8 cellular contexts compared by ENCODE assay signal in genomic region chr22:23218053-23218866, GRCh38. TPM values are rescaled to one million over a fixed set of nuclear protein-coding genes. Genes with fewer than 3 reads are reported as not detected.
DNase-seq lines count a peak whose midpoint lies in the region; ATAC-seq, FAIRE-seq and TF ChIP-seq lines count a peak whose summit lies in the region.

No MANE protein-coding gene starts in this region.

- no peak for DNase-seq in H9
- no peak for DNase-seq in WERI-Rb-1
- DNase-seq in right atrium auricular region (ENCODE audit: low spot score) = no peak
- no peak for DNase-seq in glomerular visceral epithelial cell (ENCODE audit: extremely low spot score)
- DNase-seq in H54 (ENCODE audit: insufficient read length, low spot score) = no peak
- DNase-seq in dermis blood vessel endothelial cell = no peak

- no peak for TF ChIP-seq CTCF in H9 (conservative IDR thresholded peaks at IDR 0.05)
- no peak for TF ChIP-seq CTCF in WERI-Rb-1 (IDR thresholded peaks at IDR 0.05; ENCODE audit: low read depth, low read length)
- no peak for TF ChIP-seq CTCF in right atrium auricular region (IDR thresholded peaks at IDR 0.05)

- H3K79me2 ChIP-seq in H9 (ENCODE audit: insufficient read depth, low read length) = peaks cover 67% of the 10 kb centered on the region

- peaks cover 22% of the 10 kb centered on the region for H3K79me1 ChIP-seq in H9 (ENCODE audit: insufficient read depth, low read depth, low read length, poor library complexity, severe bottlenecking)

- WGBS in H9 (ENCODE audit: extremely low coverage, insufficient read length, low lambda C conversion rate) = no CpG with 5 or more reads among the region's 12 CpGs

- no peak overlapping the region for H2BK120ac ChIP-seq in H9 (ENCODE audit: low read depth, low read length, poor library complexity, severe bottlenecking)

- no peak overlapping the region for H3K9ac ChIP-seq in H9 (ENCODE audit: extremely low read depth, insufficient read length, low read length)
- peak overlapping the region in 2 of 3 donors; percentile 3 to 21 for H3K9ac ChIP-seq in skeletal muscle tissue (ENCODE audit: low read depth in 1 of 3, low read length in 3 of 3)

- no peaks in the 10 kb centered on the region for H3K23me2 ChIP-seq in H9 (ENCODE audit: insufficient read length, low read depth, low read length, poor library complexity, severe bottlenecking)

- ATAC-seq in HG03135 (IDR thresholded peaks at IDR 0.05; ENCODE audit: unreplicated experiment) = no peak

- H4K20me1 ChIP-seq in H9 (ENCODE audit: control insufficient read depth, insufficient read depth, insufficient read length) = no peaks in the 10 kb centered on the region

- no peak overlapping the region for H4K8ac ChIP-seq in H9 (replicated peaks; ENCODE audit: insufficient read length, low read depth, low read length)

- H3K4me3 ChIP-seq in WERI-Rb-1 (ENCODE audit: low read depth, low read length) (no peak overlapping the region), right atrium auricular region (no peak overlapping the region), skeletal muscle tissue (ENCODE audit: low read length in 3 of 3) (no peak overlapping the region)

- no peaks in the 10 kb centered on the region for H3K9me3 Mint-ChIP-seq in H9

- no peak overlapping the region for H3K4ac ChIP-seq in H9 (ENCODE audit: low read depth, low read length)

- peak overlapping the region; percentile 29 for H3K18ac ChIP-seq in H9 (ENCODE audit: insufficient read length, low read depth, low read length)

- no peak overlapping the region for H3K4me2 ChIP-seq in H9 (ENCODE audit: insufficient read depth, insufficient read length, low read length)

- FAIRE-seq in H54 (lab: Jason Lieb, UNC) = no peak

- H3K4me1 Mint-ChIP-seq in H9 = peaks cover 79 to 83% of the 10 kb centered on the region in 2 experiments

- no peak overlapping the region for H4K91ac ChIP-seq in H9 (ENCODE audit: insufficient read length, low read depth, low read length)

- no peak overlapping the region for H3T11ph ChIP-seq in H9 (ENCODE audit: low read length)

- H3K14ac ChIP-seq in H9 (ENCODE audit: insufficient read depth, low read length) = no peak overlapping the region; the same call in 1 of the 2 replicates

- H2BK15ac ChIP-seq in H9 (ENCODE audit: low read depth, low read length) = no peak overlapping the region

- no peaks in the 10 kb centered on the region for H3K9me3 ChIP-seq in H9 (ENCODE audit: control insufficient read depth, low read depth, low read length)
- no peaks in the 10 kb centered on the region for H3K9me3 ChIP-seq in WERI-Rb-1 (ENCODE audit: severe bottlenecking)
- H3K9me3 ChIP-seq in right atrium auricular region = no peaks in the 10 kb centered on the region
- H3K9me3 ChIP-seq in skeletal muscle tissue (ENCODE audit: control insufficient read depth in 3 of 3, low read length in 3 of 3) = no peaks in the 10 kb centered on the region

- H3K27ac ChIP-seq in H9 (ENCODE audit: insufficient read length, low read depth, low read length) (no peak overlapping the region), WERI-Rb-1 (peak overlapping the region; percentile 57), right atrium auricular region (peak overlapping the region; percentile 23 to 28), skeletal muscle tissue (ENCODE audit: low read depth, low read length) (peak overlapping the region; percentile 76)

- no peaks in the 10 kb centered on the region for H3K27me3 Mint-ChIP-seq in H9 (ENCODE audit: low read depth)

- no peak overlapping the region for H2AFZ ChIP-seq in H9 (ENCODE audit: low read length)

- no peak overlapping the region for H2AK5ac ChIP-seq in H9 (ENCODE audit: insufficient read length, low read length)

- TF ChIP-seq POLR2A in H54 (IDR thresholded peaks at IDR 0.05; ENCODE audit: low read depth, low read length) = no peak

- peak overlapping the region in 1 of 2 experiments; percentile 59; a peak in 2 of 5 replicates for H3K4me3 Mint-ChIP-seq in H9

- H3K36me3 Mint-ChIP-seq in H9 (ENCODE audit: insufficient read depth in 1 of 3, low read depth in 3 of 3) = no peaks in the 10 kb centered on the region; a peak in 1 of 7 replicates

- H3K36me3 ChIP-seq in WERI-Rb-1 (peaks cover 6% of the 10 kb centered on the region; the same call in 1 of the 2 replicates), right atrium auricular region (no peaks in the 10 kb centered on the region), skeletal muscle tissue (ENCODE audit: control insufficient read depth in 3 of 3, insufficient read depth in 3 of 3, low read length in 3 of 3) (no peaks in the 10 kb centered on the region)

- no peak overlapping the region for H4K5ac ChIP-seq in H9 (ENCODE audit: insufficient read length, low read depth, low read length)

- no peak overlapping the region for H2BK5ac ChIP-seq in H9 (ENCODE audit: insufficient read length, low read length)

- no peak overlapping the region for H2BK12ac ChIP-seq in H9 (ENCODE audit: insufficient read length, low read depth, low read length)

- H2BK20ac ChIP-seq in H9 (ENCODE audit: low read depth, low read length, poor library complexity, severe bottlenecking) = no peak overlapping the region

- H3K23ac ChIP-seq in H9 (ENCODE audit: insufficient read length, low read depth, low read length) = no peak overlapping the region

- H3K4me1 ChIP-seq in H9 (ENCODE audit: insufficient read depth, low read length) = peaks cover 18% of the 10 kb centered on the region; the same call in 1 of the 2 replicates
- H3K4me1 ChIP-seq in right atrium auricular region = peaks cover 0 to 98% of the 10 kb centered on the region in 2 donors
- peaks cover 53 to 63% (median 58%) of the 10 kb centered on the region in 3 donors for H3K4me1 ChIP-seq in skeletal muscle tissue (ENCODE audit: control insufficient read depth in 3 of 3, insufficient read depth in 3 of 3, low read length in 3 of 3)

- peak overlapping the region; percentile 72 to 94 (median 90); a peak in 6 of 7 replicates for H3K27ac Mint-ChIP-seq in H9

- H3K27me3 ChIP-seq in H9 (ENCODE audit: insufficient read depth, low read length) (no peaks in the 10 kb centered on the region), WERI-Rb-1 (ENCODE audit: insufficient read depth, low read depth, severe bottlenecking) (no peaks in the 10 kb centered on the region), right atrium auricular region (no peaks in the 10 kb centered on the region), skeletal muscle tissue (ENCODE audit: control insufficient read depth in 3 of 3, insufficient read depth in 3 of 3, low read length in 3 of 3) (peaks cover 34 to 63% (median 57%) of the 10 kb centered on the region in 3 donors)

- H3K56ac ChIP-seq in H9 (ENCODE audit: insufficient read length, low read depth, low read length) = no peak overlapping the region

RNA-seq across cellular contexts. Expression of gene BCR, which starts 38.0 kb away (rescaled TPM):
- total RNA-seq in H9 (2021) (77.0 and 81.6 TPM in 2 replicates), right atrium auricular region (10 to 100 TPM; 27.0 to 41.3 TPM), skeletal muscle tissue (12.5 TPM), dermis blood vessel endothelial cell (186 and 288 TPM in 2 replicates)
